Comparison of ENCODE assay signal across 8 cellular contexts in genomic region chr16:25635449-25635848, GRCh38. TPM values are rescaled to one million over a fixed set of nuclear protein-coding genes. Genes with fewer than 3 reads are reported as not detected.
"Had no signal": no experiment of that assay in that cellular context is flagged by ENCODE, and none has a peak within 500 bp of the region (broad histone marks: within the 10 kb centered on the region; RNA-seq: fewer than 3 reads in every experiment).

No MANE protein-coding gene starts in this region.

- H3K9ac ChIP-seq: KMS-11 had no signal

- H3K27ac ChIP-seq: HL-60, KMS-11 had no signal

- H3K4me3 Mint-ChIP-seq: IgD-negative memory B cell had no signal

- FAIRE-seq: HTR-8/SVneo had no signal

- DNase-seq: KBM-7, KG1 had no signal

- H3K4me1 Mint-ChIP-seq: IgD-negative memory B cell had no signal

- H3K4me2 ChIP-seq: KMS-11 had no signal

- H3K36me3 Mint-ChIP-seq: IgD-negative memory B cell had no signal

RNA-seq across cellular contexts. Expression of gene HS3ST4, which starts 56.3 kb away (rescaled TPM):
- total RNA-seq: HT-29, HT1080 had no signal
- polyA plus RNA-seq: IgD-negative memory B cell had no signal
